ENCODE assay signal across 9 cellular contexts in genomic region chr19:342801-343421, GRCh38. TPM values are rescaled to one million over a fixed set of nuclear protein-coding genes. Genes with fewer than 3 reads are reported as not detected.
A peak's percentile ranks its signal among the peaks of the same experiment; 100 is the strongest.
DNase-seq lines count a peak whose midpoint lies in the region; ATAC-seq, FAIRE-seq and TF ChIP-seq lines count a peak whose summit lies in the region.
"Had no signal": no experiment of that assay in that cellular context is flagged by ENCODE, and none has a peak within 500 bp of the region (broad histone marks: within the 10 kb centered on the region; RNA-seq: fewer than 3 reads in every experiment).

No MANE protein-coding gene starts in this region.

- H3K4ac ChIP-seq in trophoblast cell (ENCODE audit: low read depth, low read length), result peak overlapping the region; percentile 86

- H2BK120ac ChIP-seq in trophoblast cell (ENCODE audit: insufficient read depth, low read length, poor library complexity), result no peak overlapping the region

- H3K9me3 ChIP-seq in A549, result no peaks in the 10 kb centered on the region
- peaks cover 4% of the 10 kb centered on the region for H3K9me3 ChIP-seq in trophoblast cell (ENCODE audit: insufficient read depth, low read depth, low read length)

- peaks cover 14 to 15% of the 10 kb centered on the region in 2 experiments for H3K36me3 ChIP-seq in trophoblast cell (ENCODE audit: control insufficient read depth in 1 of 2, insufficient read depth in 2 of 2, low read length in 2 of 2)

- ATAC-seq in A549 (no peak), activated B cell treated with CpG ODN at 0.5 μM for 24 hours (ENCODE audit: low read depth) (no peak), HG03139 (IDR thresholded peaks at IDR 0.05; ENCODE audit: unreplicated experiment) (no peak), GM18858 (IDR thresholded peaks at IDR 0.05; ENCODE audit: unreplicated experiment) (no peak), GM21737 (IDR thresholded peaks at IDR 0.05; ENCODE audit: unreplicated experiment) (no peak)

- H3K27ac ChIP-seq in A549, result no peak overlapping the region; a peak in 1 of 6 replicates
- H3K27ac ChIP-seq in trophoblast cell (ENCODE audit: low read depth, low read length), result no peak overlapping the region

- H4K8ac ChIP-seq in trophoblast cell (ENCODE audit: low read depth, low read length), result no peak overlapping the region

- DNase-seq in A549 (ENCODE audit: low read depth in 1 of 2, low spot score in 1 of 2), result no peak
- DNase-seq in HK-2 (ENCODE audit: unreplicated experiment), result peak; percentile 38
- no peak for DNase-seq in activated B cell treated with CpG ODN at 0.5 μM for 24 hours
- DNase-seq in glomerular endothelial cell (ENCODE audit: extremely low read depth, low read depth, low spot score), result peak; percentile 86
- peak in 1 of 2 donors; percentile 42 for DNase-seq in trophoblast cell

- 65% methylated on average over 7 of the region's 14 CpGs for WGBS in A549 (ENCODE audit: missing lambda C conversion rate)
- WGBS in trophoblast cell (ENCODE audit: extremely low coverage, insufficient coverage, insufficient read length), result no CpG with 5 or more reads among the region's 14 CpGs

- peaks cover 35% of the 10 kb centered on the region for H3K79me2 ChIP-seq in trophoblast cell (ENCODE audit: control insufficient read depth, insufficient read depth, low read length, poor library complexity)

- H3K4me1 ChIP-seq in A549, result peaks cover 17% of the 10 kb centered on the region; the same call in 2 of the 3 replicates
- H3K4me1 ChIP-seq in trophoblast cell (ENCODE audit: control insufficient read depth in 1 of 2, insufficient read depth in 2 of 2, low read length in 2 of 2), result peaks cover 22 to 30% of the 10 kb centered on the region in 2 experiments

- H3K4me1 Mint-ChIP-seq in activated B cell treated with CpG ODN at 0.5 μM for 24 hours, result peaks cover 53% of the 10 kb centered on the region

- no peak overlapping the region for H3K18ac ChIP-seq in trophoblast cell (ENCODE audit: low read length)

- FAIRE-seq in A549 (lab: Jason Lieb, UNC), result no peak
- FAIRE-seq: islet of Langerhans had no signal

- H4K12ac ChIP-seq in trophoblast cell (ENCODE audit: low read depth, low read length), result no peak overlapping the region

- no peak overlapping the region for H4K91ac ChIP-seq in trophoblast cell (ENCODE audit: low read depth, low read length)

- no peak overlapping the region for H2BK5ac ChIP-seq in trophoblast cell (ENCODE audit: low read depth, low read length, poor library complexity)

- H3K14ac ChIP-seq in trophoblast cell (ENCODE audit: low read length), result no peak overlapping the region

- TF ChIP-seq CTCF in A549 (IDR thresholded peaks at IDR 0.05), result no peak
- no peak for TF ChIP-seq CTCF in activated B cell treated with CpG ODN at 0.5 μM for 24 hours (IDR thresholded peaks at IDR 0.05)

- H3K9me3 Mint-ChIP-seq in activated B cell treated with CpG ODN at 0.5 μM for 24 hours, result no peaks in the 10 kb centered on the region

- intact Hi-C loops in activated B cell treated with CpG ODN at 0.5 μM for 24 hours (cut with micrococcal nuclease), result loop anchor here (10.0 kb wide), 1 partner anchor 162 kb away; the partner anchor contains the start of gene TPGS1

- H2BK12ac ChIP-seq in trophoblast cell (ENCODE audit: low read length), result no peak overlapping the region

- H3K9ac ChIP-seq in trophoblast cell (ENCODE audit: low read length), result peak overlapping the region; percentile 2

- H3K27me3 ChIP-seq in trophoblast cell (ENCODE audit: insufficient read depth, low read length), result no peaks in the 10 kb centered on the region

- TF ChIP-seq POLR2A in A549 (IDR thresholded peaks at IDR 0.05; ENCODE audit: low read length), result no peak

- POLR2A ChIA-PET in A549 (lab: Yijun Ruan, JAX), result no interaction called here
- POLR2A ChIA-PET in activated B cell treated with CpG ODN at 0.5 μM for 24 hours (lab: Charles Lee), result no interaction called here

- no peak for TF ChIP-seq RAD21 in A549 (conservative IDR thresholded peaks at IDR 0.05 in 1 of 2, IDR thresholded peaks at IDR 0.05 in 1 of 2)

- CTCF ChIA-PET in A549 (lab: Yijun Ruan, JAX) (no interaction called here), activated B cell treated with CpG ODN at 0.5 μM for 24 hours (lab: Charles Lee) (no interaction called here)

- peak overlapping the region; percentile 93 for H3K4me2 ChIP-seq in A549
- peak overlapping the region; percentile 59 for H3K4me2 ChIP-seq in trophoblast cell (ENCODE audit: low read length)

- peaks cover 20% of the 10 kb centered on the region for H3K36me3 Mint-ChIP-seq in activated B cell treated with CpG ODN at 0.5 μM for 24 hours (ENCODE audit: low read depth)

- H3K27ac Mint-ChIP-seq in activated B cell treated with CpG ODN at 0.5 μM for 24 hours, result no peak overlapping the region

- peak overlapping the region; percentile 85 for H3K4me3 Mint-ChIP-seq in activated B cell treated with CpG ODN at 0.5 μM for 24 hours

- H3K23ac ChIP-seq in trophoblast cell (ENCODE audit: low read length), result no peak overlapping the region

- TF ChIP-seq EP300 in A549 (IDR thresholded peaks at IDR 0.05), result no peak

- no peak overlapping the region for H2AFZ ChIP-seq in trophoblast cell (ENCODE audit: insufficient read depth, low read length, poor library complexity)

- no peak overlapping the region for H2AK5ac ChIP-seq in trophoblast cell (ENCODE audit: low read length)

- no peak overlapping the region; the same call in 2 of the 3 replicates for H3K4me3 ChIP-seq in A549
- H3K4me3 ChIP-seq in trophoblast cell (ENCODE audit: low read depth, low read length), result no peak overlapping the region

- no peaks in the 10 kb centered on the region for H3K27me3 Mint-ChIP-seq in activated B cell treated with CpG ODN at 0.5 μM for 24 hours

- H3K79me1 ChIP-seq in trophoblast cell (ENCODE audit: low read length), result peaks cover 3% of the 10 kb centered on the region

TF ChIP-seq in A549, 52 proteins besides CTCF, POLR2A, EP300 and RAD21:
- TF ChIP-seq FOSB (CRISPR knock-in tag; IDR thresholded peaks at IDR 0.05) (no peak), NFE2L2 (conservative IDR thresholded peaks at IDR 0.05; ENCODE audit: low read length) (no peak), HDAC2 (IDR thresholded peaks at IDR 0.05) (no peak), JUNB (IDR thresholded peaks at IDR 0.05) (no peak), CEBPB (IDR thresholded peaks at IDR 0.05) (no peak), EHMT2 (IDR thresholded peaks at IDR 0.05; ENCODE audit: low read depth) (no peak), ZSCAN20 (CRISPR knock-in tag; IDR thresholded peaks at IDR 0.05) (no peak), TFCP2L1 (CRISPR knock-in tag; IDR thresholded peaks at IDR 0.05) (no peak), ATOH8 (CRISPR knock-in tag; IDR thresholded peaks at IDR 0.05; ENCODE audit: low read depth) (no peak)

RNA-seq across cellular contexts. Expression of gene MIER2, which starts 1.7 kb away (rescaled TPM):
- polyA plus RNA-seq in A549 (2011; rRNA removed), result 8.8 and 15.2 TPM in 2 replicates
- polyA plus RNA-seq in A549 (2012; cell fraction: cytosol; rRNA removed), result 9.2 and 13.2 TPM in 2 replicates
- polyA plus RNA-seq in A549 (2012; cell fraction: nucleus; rRNA removed), result 29.6 and 40.2 TPM in 2 replicates
- 9.3 to 11.5 TPM (median 11.2 TPM) in 3 replicates for polyA plus RNA-seq in A549 (2017; fragmentation: RNase III; extraction: RNeasy Plus Mini Kit Qiagen cat#74134 plus additional on column Dnase treatment)
- polyA minus RNA-seq in A549 (2011; rRNA and poly(A)+ RNA removed), result 27.5 and 61.5 TPM in 2 replicates
- 14.6 and 15.0 TPM in 2 replicates for total RNA-seq in activated B cell treated with CpG ODN at 0.5 μM for 24 hours
- 21.0 and 38.2 TPM in 2 replicates for total RNA-seq in glomerular endothelial cell
- polyA plus RNA-seq in trophoblast cell (2013), result 38.2 and 39.1 TPM in 2 replicates

RNA-seq across cellular contexts. Expression of gene PLPP2, which starts 51.7 kb away (rescaled TPM):
- polyA plus RNA-seq in A549 (2011; rRNA removed) (44.2 and 55.1 TPM in 2 replicates), A549 (2017; fragmentation: RNase III; extraction: RNeasy Plus Mini Kit Qiagen cat#74134 plus additional on column Dnase treatment) (89.6 to 100 TPM (median 90.9 TPM) in 3 replicates)
- 138 and 163 TPM in 2 replicates for polyA plus RNA-seq in A549 (2012; cell fraction: cytosol; rRNA removed)
- 214 and 240 TPM in 2 replicates for polyA plus RNA-seq in A549 (2012; cell fraction: nucleus; rRNA removed)
- 65.6 and 70.1 TPM in 2 replicates for polyA minus RNA-seq in A549 (2011; rRNA and poly(A)+ RNA removed)
- total RNA-seq in activated B cell treated with CpG ODN at 0.5 μM for 24 hours (0.29 and 0.32 TPM in 2 replicates), glomerular endothelial cell (13.9 and 30.5 TPM in 2 replicates)
- 6.2 and 6.9 TPM in 2 replicates for polyA plus RNA-seq in trophoblast cell (2013)

Comparison
In these comparisons a context has a peak if more than half of its experiments do, and no peak if none do; other contexts are left out.
1. DNase-seq: peak in HK-2 (single experiment) and glomerular endothelial cell (single experiment); none in A549 (0 of 2) and activated B cell treated with CpG ODN at 0.5 μM for 24 hours (single experiment).
2. RNA of gene PLPP2, which starts 51.7 kb away (total RNA-seq): 13.9 to 30.5 TPM in glomerular endothelial cell; 0.29 to 0.32 TPM in activated B cell treated with CpG ODN at 0.5 μM for 24 hours; every median in the first group is over 10 times any median in the second.